ENCODE assay signal across 9 cellular contexts in the genomic region with DNA sequence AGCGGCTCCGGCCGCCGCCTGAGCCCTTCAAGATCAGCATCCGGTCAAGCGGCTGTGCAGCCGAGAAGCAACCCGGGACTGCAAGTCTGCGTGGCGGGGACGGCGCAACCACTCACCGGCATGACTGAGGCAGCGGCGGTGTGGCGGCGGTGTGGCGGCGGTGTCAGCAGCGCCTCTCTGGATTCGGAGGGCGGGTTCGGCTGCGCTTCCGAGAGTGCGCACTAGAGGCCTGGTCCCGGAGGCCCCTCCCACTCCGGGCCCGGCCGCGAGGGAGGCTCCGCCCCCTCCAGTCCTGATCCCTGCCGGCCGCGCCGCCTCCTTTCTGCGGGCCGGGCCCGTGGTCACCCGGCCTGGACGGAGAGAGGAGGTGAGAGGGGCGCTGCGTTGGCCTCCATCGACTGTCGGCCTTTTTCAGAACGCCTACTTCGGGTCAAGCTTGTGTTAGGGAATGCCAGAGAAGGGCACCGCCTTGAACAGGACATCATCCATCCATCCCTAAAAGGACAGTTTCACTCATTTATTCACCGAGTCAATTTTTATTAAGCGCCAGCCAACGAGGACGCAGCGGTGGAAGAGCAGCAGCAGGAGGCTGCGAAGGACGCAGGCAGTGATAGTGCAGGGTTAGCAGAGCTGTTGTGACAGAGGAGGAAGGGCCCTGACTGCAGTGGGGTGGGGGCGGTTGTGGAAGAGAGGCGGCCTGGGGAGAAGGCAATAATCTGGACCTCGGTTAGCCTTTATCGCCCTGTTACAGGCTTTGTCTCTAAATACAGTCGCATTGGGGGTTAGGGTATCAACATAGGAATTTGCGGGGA. TPM values are rescaled to one million over a fixed set of nuclear protein-coding genes. Genes with fewer than 3 reads are reported as not detected.
A peak's percentile ranks its signal among the peaks of the same experiment; 100 is the strongest.
DNase-seq lines count a peak whose midpoint lies in the region; ATAC-seq, FAIRE-seq and TF ChIP-seq lines count a peak whose summit lies in the region.
"Had no signal": no experiment of that assay in that cellular context is flagged by ENCODE, and none has a peak within 500 bp of the region (broad histone marks: within the 10 kb centered on the region; RNA-seq: fewer than 3 reads in every experiment).

A gene with protein sequence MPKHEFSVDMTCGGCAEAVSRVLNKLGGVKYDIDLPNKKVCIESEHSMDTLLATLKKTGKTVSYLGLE (minus strand): TSS at position 202 of the 812 bp plus-strand sequence. CDS start 80 bp downstream, at position 122.

- peak within 1 kb of the TSS; percentile 81 to 93 for H3K9ac ChIP-seq in kidney (ENCODE audit: low read length in 2 of 2)

- H3K9me3 ChIP-seq in AG04450 (ENCODE audit: control insufficient read depth, insufficient read depth, low read length) = no peaks in the 10 kb centered on the region; the same call in 1 of the 2 replicates
- H3K9me3 ChIP-seq in kidney (ENCODE audit: control insufficient read depth in 1 of 2, low read length in 2 of 2) = no peaks in the 10 kb centered on the region

- ATAC-seq in GM18861 (IDR thresholded peaks at IDR 0.05; ENCODE audit: unreplicated experiment) (peak; percentile 93), HG03095 (IDR thresholded peaks at IDR 0.05; ENCODE audit: unreplicated experiment) (peak; percentile 93)

- no peaks in the 10 kb centered on the region for H3K36me3 ChIP-seq in kidney (ENCODE audit: control insufficient read depth in 1 of 2, insufficient read depth in 2 of 2, low read length in 2 of 2)

- POLR2A ChIA-PET in AG04450 (lab: Yijun Ruan, JAX) = interaction anchor here (1.2 to 2.4 kb wide), 2 partner anchors 13 to 98 kb away, joined by 4 to 21 read pairs; a partner anchor contains a TSS

- intact Hi-C loops in kidney (cut with DNase I) = no loop called here

- H3K4me3 ChIP-seq in AG04450 (ENCODE audit: low read depth, low read length) = peak within 1 kb of the TSS; percentile 88
- H3K4me3 ChIP-seq in kidney (ENCODE audit: low read length in 2 of 2) = peak within 1 kb of the TSS; percentile 81 to 91

- CTCF ChIA-PET in AG04450 (lab: Charles Lee) = interaction anchor here (0.5 to 1.4 kb wide), 5 partner anchors 12 to 115 kb away, joined by 3 to 4 read pairs (median 3); no protein-coding TSS in a partner anchor

- H3K27ac ChIP-seq in AG04450 (ENCODE audit: low read depth, low read length) = peak within 1 kb of the TSS; percentile 68
- peak within 1 kb of the TSS; percentile 74 to 81 for H3K27ac ChIP-seq in kidney (ENCODE audit: low read depth in 2 of 2, low read length in 2 of 2)

- H3K4me1 ChIP-seq in kidney (ENCODE audit: control insufficient read depth in 1 of 2, insufficient read depth in 1 of 2, low read depth in 1 of 2, low read length in 2 of 2) = peaks cover 17 to 22% of the 10 kb centered on the region in 2 donors

- no peaks in the 10 kb centered on the region for H3K27me3 ChIP-seq in AG04450 (ENCODE audit: control insufficient read depth, insufficient read depth, low read length)

- FAIRE-seq in kidney (lab: Jason Lieb, UNC) = no peak
- FAIRE-seq: colon had no signal

- DNase-seq in AG04450 (ENCODE audit: low read depth, low spot score) (peak; percentile 62), NCI-H345 (lab: John Stamatoyannopoulos, UW) (peak; percentile 92), cerebellar cortex (ENCODE audit: low spot score) (peak; percentile 92), kidney (peak; percentile 97)
- peak; percentile 93 for DNase-seq in activated CD4-positive, CD25-positive, alpha-beta regulatory T cell treated with anti-CD3 and anti-CD28 coated beads, Interleukin-2, amount 50 U/mL, for 72 hours
- peak; percentile 94 for DNase-seq in stimulated activated CD4-positive, alpha-beta T cell treated with anti-CD3 and anti-CD28 coated beads, Interleukin-15, amount 100 ng/mL, for 24 hours

- TF ChIP-seq CTCF in AG04450 (IDR thresholded peaks at IDR 0.05; ENCODE audit: low read depth, low read length) (no peak; the same call in 1 of the 2 replicates), kidney (IDR thresholded peaks at IDR 0.05; ENCODE audit: borderline replicate concordance, extremely low read depth, insufficient read depth) (peak; percentile 23)

RNA-seq across cellular contexts. Expression of the gene that starts here (rescaled TPM):
- polyA plus RNA-seq in AG04450 (2011; rRNA removed) (138 and 164 TPM in 2 replicates), kidney (ENCODE audit: insufficient read depth, low read depth, low replicate concordance) (611 TPM)
- 111 and 133 TPM in 2 replicates for polyA minus RNA-seq in AG04450 (2011; rRNA and poly(A)+ RNA removed)
- total RNA-seq in kidney = 83.2 TPM

Comparison
In these comparisons a context has a peak if more than half of its experiments do, and no peak if none do; other contexts are left out.
1. Peak in every context shown above with its lines: DNase-seq, ATAC-seq, H3K4me3 ChIP-seq and H3K27ac ChIP-seq.